8 cellular contexts compared by ENCODE assay signal in genomic region chr7:75639893-75640600, GRCh38.
DNase-seq lines count a peak whose midpoint lies in the region; ATAC-seq and TF ChIP-seq lines count a peak whose summit lies in the region.

No MANE protein-coding gene starts in this region.

- TF ChIP-seq CTCF in HFF-Myc (IDR thresholded peaks at IDR 0.05; ENCODE audit: low read depth, low read length, missing control alignments) (no peak), ascending aorta (IDR thresholded peaks at IDR 0.05) (no peak), lung (IDR thresholded peaks at IDR 0.05; ENCODE audit: control extremely low read depth, extremely low read depth) (no peak), upper lobe of right lung (IDR thresholded peaks at IDR 0.05) (no peak)

- H2AFZ ChIP-seq in ACC112 (ENCODE audit: low read length, unreplicated experiment), result no peak overlapping the region

- H3K4me1 ChIP-seq in ACC112 (ENCODE audit: control insufficient read depth, insufficient read depth, low read length, unreplicated experiment) (no peaks in the 10 kb centered on the region), ascending aorta (peaks cover 4 to 27% of the 10 kb centered on the region in 2 donors), lung (ENCODE audit: control insufficient read depth in 2 of 2, insufficient read depth in 2 of 2, low read length in 2 of 2) (peaks cover 0 to 5% of the 10 kb centered on the region in 2 donors), upper lobe of right lung (peaks cover 14% of the 10 kb centered on the region)

- DNase-seq in HFF-Myc (ENCODE audit: extremely low read depth, low read depth) (no peak), ascending aorta (ENCODE audit: low spot score in 2 of 2) (no peak), lung (ENCODE audit: low spot score) (no peak), upper lobe of right lung (no peak), glomerular visceral epithelial cell (ENCODE audit: extremely low spot score) (no peak), iPS-NIHi7 (ENCODE audit: extremely low spot score) (no peak)

- WGBS in lung, 2 donors, result 43 to 47% methylated on average over 15 of the region's 15 CpGs

- H3K27me3 ChIP-seq in ACC112 (ENCODE audit: insufficient read depth, low read length) (no peaks in the 10 kb centered on the region), ascending aorta (no peaks in the 10 kb centered on the region), lung (ENCODE audit: control insufficient read depth, insufficient read depth) (no peaks in the 10 kb centered on the region), upper lobe of right lung (no peaks in the 10 kb centered on the region)

- intact Hi-C loops in ascending aorta (cut with DNase I), result loop anchor here (1.0 to 2.0 kb wide), 3 partner anchors 15 to 98 kb away; partner anchors contain the start of gene HIP1
- intact Hi-C loops in upper lobe of right lung (cut with DNase I), result no loop called here

- H3K9me3 ChIP-seq in ascending aorta, result no peaks in the 10 kb centered on the region
- peaks cover 0 to 2% of the 10 kb centered on the region in 2 donors for H3K9me3 ChIP-seq in lung (ENCODE audit: control insufficient read depth in 2 of 2, insufficient read depth in 1 of 2, low read length in 1 of 2)
- no peaks in the 10 kb centered on the region for H3K9me3 ChIP-seq in upper lobe of right lung

- H3K36me3 ChIP-seq in ACC112 (ENCODE audit: insufficient read depth, low read length), result no peaks in the 10 kb centered on the region
- H3K36me3 ChIP-seq in ascending aorta, result no peaks in the 10 kb centered on the region
- no peaks in the 10 kb centered on the region for H3K36me3 ChIP-seq in lung (ENCODE audit: control insufficient read depth in 2 of 2, insufficient read depth in 2 of 2, low read length in 2 of 2)
- H3K36me3 ChIP-seq in upper lobe of right lung, result no peaks in the 10 kb centered on the region

- H3K4me3 ChIP-seq in ACC112 (ENCODE audit: low read depth, low read length), result peak overlapping the region; percentile 88
- peak overlapping the region; percentile 60 for H3K4me3 ChIP-seq in HFF-Myc (replicated peaks; ENCODE audit: low read depth, low read length)
- H3K4me3 ChIP-seq in ascending aorta, result peak overlapping the region; percentile 75 to 86
- H3K4me3 ChIP-seq in lung, result peak overlapping the region; percentile 60
- H3K4me3 ChIP-seq in upper lobe of right lung, result peak overlapping the region; percentile 77

- H3K79me2 ChIP-seq in ACC112 (ENCODE audit: control insufficient read depth, insufficient read depth, low read length, unreplicated experiment), result no peaks in the 10 kb centered on the region

- ATAC-seq in lung (ENCODE audit: insufficient read depth, low FRiP score) (no peak), upper lobe of right lung (no peak), GM18867 (IDR thresholded peaks at IDR 0.05; ENCODE audit: unreplicated experiment) (no peak)

- no peak overlapping the region for H3K27ac ChIP-seq in ACC112 (ENCODE audit: low read depth, low read length)
- peak overlapping the region; percentile 81 to 89 for H3K27ac ChIP-seq in ascending aorta
- H3K27ac ChIP-seq in lung (ENCODE audit: low read depth in 1 of 2, low read length in 1 of 2), result peak overlapping the region in 1 of 2 donors; percentile 83
- peak overlapping the region; percentile 77 for H3K27ac ChIP-seq in upper lobe of right lung
